1 cellular context compared by ENCODE assay signal in the genomic region with DNA sequence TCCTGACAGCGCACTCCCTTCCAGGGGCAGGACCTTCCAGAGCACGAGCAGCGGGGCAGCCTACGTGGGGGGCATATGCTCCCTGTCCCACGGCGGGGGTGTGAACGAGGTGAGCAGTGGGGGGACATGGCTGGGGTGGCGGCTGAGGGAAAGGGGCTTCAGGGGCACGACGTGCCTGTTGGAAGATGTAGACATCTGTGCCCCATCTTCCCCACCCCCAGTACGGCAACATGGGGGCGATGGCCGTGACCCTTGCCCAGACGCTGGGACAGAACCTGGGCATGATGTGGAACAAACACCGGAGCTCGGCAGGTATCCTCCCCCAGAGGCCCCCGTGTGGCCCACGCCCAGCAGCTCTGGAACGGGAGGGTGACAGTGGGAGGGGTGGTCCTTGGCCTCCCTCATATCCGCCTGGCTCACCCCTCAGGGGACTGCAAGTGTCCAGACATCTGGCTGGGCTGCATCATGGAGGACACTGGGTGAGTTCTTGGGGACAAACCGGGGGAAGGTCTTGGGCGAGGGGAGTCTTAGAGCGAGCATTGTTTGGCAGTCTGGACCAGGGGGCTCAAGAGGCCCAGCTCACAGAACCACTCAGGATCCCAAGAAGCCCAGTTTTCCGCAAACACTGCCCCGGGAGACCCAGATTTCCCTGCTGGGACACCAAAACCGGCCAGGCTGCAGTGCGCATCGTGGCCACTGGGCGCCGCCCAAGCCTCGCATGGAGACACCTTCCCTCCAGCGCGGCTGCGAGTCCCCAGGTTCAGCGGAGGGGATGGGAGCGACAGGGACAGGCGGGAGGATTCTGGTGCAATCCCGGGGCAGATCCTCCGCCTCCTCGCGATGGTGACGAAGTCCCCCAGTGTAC.
TF ChIP-seq lines count a peak whose summit lies in the region.

No MANE protein-coding gene starts in this region.

TF ChIP-seq in WTC11, 78 proteins besides CTCF, POLR2A, EP300 and RAD21 (continued from another document):
- TF ChIP-seq, protein P1, sequence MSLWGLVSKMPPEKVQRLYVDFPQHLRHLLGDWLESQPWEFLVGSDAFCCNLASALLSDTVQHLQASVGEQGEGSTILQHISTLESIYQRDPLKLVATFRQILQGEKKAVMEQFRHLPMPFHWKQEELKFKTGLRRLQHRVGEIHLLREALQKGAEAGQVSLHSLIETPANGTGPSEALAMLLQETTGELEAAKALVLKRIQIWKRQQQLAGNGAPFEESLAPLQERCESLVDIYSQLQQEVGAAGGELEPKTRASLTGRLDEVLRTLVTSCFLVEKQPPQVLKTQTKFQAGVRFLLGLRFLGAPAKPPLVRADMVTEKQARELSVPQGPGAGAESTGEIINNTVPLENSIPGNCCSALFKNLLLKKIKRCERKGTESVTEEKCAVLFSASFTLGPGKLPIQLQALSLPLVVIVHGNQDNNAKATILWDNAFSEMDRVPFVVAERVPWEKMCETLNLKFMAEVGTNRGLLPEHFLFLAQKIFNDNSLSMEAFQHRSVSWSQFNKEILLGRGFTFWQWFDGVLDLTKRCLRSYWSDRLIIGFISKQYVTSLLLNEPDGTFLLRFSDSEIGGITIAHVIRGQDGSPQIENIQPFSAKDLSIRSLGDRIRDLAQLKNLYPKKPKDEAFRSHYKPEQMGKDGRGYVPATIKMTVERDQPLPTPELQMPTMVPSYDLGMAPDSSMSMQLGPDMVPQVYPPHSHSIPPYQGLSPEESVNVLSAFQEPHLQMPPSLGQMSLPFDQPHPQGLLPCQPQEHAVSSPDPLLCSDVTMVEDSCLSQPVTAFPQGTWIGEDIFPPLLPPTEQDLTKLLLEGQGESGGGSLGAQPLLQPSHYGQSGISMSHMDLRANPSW (CRISPR knock-in tag; conservative IDR thresholded peaks at IDR 0.05; ENCODE audit: low read depth): no peak
- TF ChIP-seq CREB1 (CRISPR knock-in tag; IDR thresholded peaks at IDR 0.05): no peak
- TF ChIP-seq ELF4 (CRISPR knock-in tag; IDR thresholded peaks at IDR 0.05; ENCODE audit: low read depth): no peak
- no peak for TF ChIP-seq EMX1 (CRISPR knock-in tag; IDR thresholded peaks at IDR 0.05)
- TF ChIP-seq, protein P2, sequence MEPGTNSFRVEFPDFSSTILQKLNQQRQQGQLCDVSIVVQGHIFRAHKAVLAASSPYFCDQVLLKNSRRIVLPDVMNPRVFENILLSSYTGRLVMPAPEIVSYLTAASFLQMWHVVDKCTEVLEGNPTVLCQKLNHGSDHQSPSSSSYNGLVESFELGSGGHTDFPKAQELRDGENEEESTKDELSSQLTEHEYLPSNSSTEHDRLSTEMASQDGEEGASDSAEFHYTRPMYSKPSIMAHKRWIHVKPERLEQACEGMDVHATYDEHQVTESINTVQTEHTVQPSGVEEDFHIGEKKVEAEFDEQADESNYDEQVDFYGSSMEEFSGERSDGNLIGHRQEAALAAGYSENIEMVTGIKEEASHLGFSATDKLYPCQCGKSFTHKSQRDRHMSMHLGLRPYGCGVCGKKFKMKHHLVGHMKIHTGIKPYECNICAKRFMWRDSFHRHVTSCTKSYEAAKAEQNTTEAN (CRISPR knock-in tag; IDR thresholded peaks at IDR 0.05): no peak
- no peak for TF ChIP-seq SP1 (CRISPR knock-in tag; conservative IDR thresholded peaks at IDR 0.05)
- 0 out of 2 replicates have a peak, but pooled peaks have one; percentile 27 for TF ChIP-seq SMAD3 (CRISPR knock-in tag; IDR thresholded peaks at IDR 0.05; ENCODE audit: borderline replicate concordance)
- TF ChIP-seq, protein P3, sequence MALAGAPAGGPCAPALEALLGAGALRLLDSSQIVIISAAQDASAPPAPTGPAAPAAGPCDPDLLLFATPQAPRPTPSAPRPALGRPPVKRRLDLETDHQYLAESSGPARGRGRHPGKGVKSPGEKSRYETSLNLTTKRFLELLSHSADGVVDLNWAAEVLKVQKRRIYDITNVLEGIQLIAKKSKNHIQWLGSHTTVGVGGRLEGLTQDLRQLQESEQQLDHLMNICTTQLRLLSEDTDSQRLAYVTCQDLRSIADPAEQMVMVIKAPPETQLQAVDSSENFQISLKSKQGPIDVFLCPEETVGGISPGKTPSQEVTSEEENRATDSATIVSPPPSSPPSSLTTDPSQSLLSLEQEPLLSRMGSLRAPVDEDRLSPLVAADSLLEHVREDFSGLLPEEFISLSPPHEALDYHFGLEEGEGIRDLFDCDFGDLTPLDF (CRISPR knock-in tag; IDR thresholded peaks at IDR 0.05): no peak
- TF ChIP-seq SMAD4 (CRISPR knock-in tag; IDR thresholded peaks at IDR 0.05): no peak
- no peak for TF ChIP-seq ZNF396 (CRISPR knock-in tag; IDR thresholded peaks at IDR 0.05; ENCODE audit: borderline replicate concordance)
- no peak for TF ChIP-seq JUN (CRISPR knock-in tag; IDR thresholded peaks at IDR 0.05)
- TF ChIP-seq, protein P4, sequence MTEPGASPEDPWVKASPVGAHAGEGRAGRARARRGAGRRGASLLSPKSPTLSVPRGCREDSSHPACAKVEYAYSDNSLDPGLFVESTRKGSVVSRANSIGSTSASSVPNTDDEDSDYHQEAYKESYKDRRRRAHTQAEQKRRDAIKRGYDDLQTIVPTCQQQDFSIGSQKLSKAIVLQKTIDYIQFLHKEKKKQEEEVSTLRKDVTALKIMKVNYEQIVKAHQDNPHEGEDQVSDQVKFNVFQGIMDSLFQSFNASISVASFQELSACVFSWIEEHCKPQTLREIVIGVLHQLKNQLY (CRISPR knock-in tag; IDR thresholded peaks at IDR 0.05): no peak
- TF ChIP-seq CREM (CRISPR knock-in tag; IDR thresholded peaks at IDR 0.05): no peak
- no peak for TF ChIP-seq ZNF121 (CRISPR knock-in tag; IDR thresholded peaks at IDR 0.05)
- TF ChIP-seq GABPB1 (CRISPR knock-in tag; IDR thresholded peaks at IDR 0.05): peak; percentile 67
- TF ChIP-seq ZNF281 (CRISPR knock-in tag; IDR thresholded peaks at IDR 0.05): no peak
- TF ChIP-seq, protein P5, sequence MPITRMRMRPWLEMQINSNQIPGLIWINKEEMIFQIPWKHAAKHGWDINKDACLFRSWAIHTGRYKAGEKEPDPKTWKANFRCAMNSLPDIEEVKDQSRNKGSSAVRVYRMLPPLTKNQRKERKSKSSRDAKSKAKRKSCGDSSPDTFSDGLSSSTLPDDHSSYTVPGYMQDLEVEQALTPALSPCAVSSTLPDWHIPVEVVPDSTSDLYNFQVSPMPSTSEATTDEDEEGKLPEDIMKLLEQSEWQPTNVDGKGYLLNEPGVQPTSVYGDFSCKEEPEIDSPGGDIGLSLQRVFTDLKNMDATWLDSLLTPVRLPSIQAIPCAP (CRISPR knock-in tag; IDR thresholded peaks at IDR 0.05): no peak
- TF ChIP-seq, protein P6, sequence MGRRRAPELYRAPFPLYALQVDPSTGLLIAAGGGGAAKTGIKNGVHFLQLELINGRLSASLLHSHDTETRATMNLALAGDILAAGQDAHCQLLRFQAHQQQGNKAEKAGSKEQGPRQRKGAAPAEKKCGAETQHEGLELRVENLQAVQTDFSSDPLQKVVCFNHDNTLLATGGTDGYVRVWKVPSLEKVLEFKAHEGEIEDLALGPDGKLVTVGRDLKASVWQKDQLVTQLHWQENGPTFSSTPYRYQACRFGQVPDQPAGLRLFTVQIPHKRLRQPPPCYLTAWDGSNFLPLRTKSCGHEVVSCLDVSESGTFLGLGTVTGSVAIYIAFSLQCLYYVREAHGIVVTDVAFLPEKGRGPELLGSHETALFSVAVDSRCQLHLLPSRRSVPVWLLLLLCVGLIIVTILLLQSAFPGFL (CRISPR knock-in tag; IDR thresholded peaks at IDR 0.05; ENCODE audit: borderline replicate concordance): no peak
- no peak for TF ChIP-seq IRF2 (CRISPR knock-in tag; IDR thresholded peaks at IDR 0.05; ENCODE audit: borderline replicate concordance, low read depth)
- peak; percentile 61; the same call in 1 of the 2 replicates for TF ChIP-seq FOXK1 (CRISPR knock-in tag; IDR thresholded peaks at IDR 0.05)
- 0 out of 2 replicates have a peak, but pooled peaks have one; percentile 18 for TF ChIP-seq TP53 (CRISPR knock-in tag; IDR thresholded peaks at IDR 0.05)
- TF ChIP-seq ZNF263 (CRISPR knock-in tag; IDR thresholded peaks at IDR 0.05; ENCODE audit: low read depth): no peak
- TF ChIP-seq ARID4B (CRISPR knock-in tag; IDR thresholded peaks at IDR 0.05; ENCODE audit: borderline replicate concordance): no peak
- TF ChIP-seq JAZF1 (CRISPR knock-in tag; IDR thresholded peaks at IDR 0.05): no peak
- TF ChIP-seq CBFB (CRISPR knock-in tag; IDR thresholded peaks at IDR 0.05; ENCODE audit: low read depth): no peak
- no peak for TF ChIP-seq ZNF138 (CRISPR knock-in tag; conservative IDR thresholded peaks at IDR 0.05)
- no peak for TF ChIP-seq RELA (CRISPR knock-in tag; IDR thresholded peaks at IDR 0.05; ENCODE audit: borderline replicate concordance)
- no peak for TF ChIP-seq ZNF512 (CRISPR knock-in tag; IDR thresholded peaks at IDR 0.05; ENCODE audit: borderline replicate concordance)
